ENCODE assay signal across 11 cellular contexts in the genomic region with DNA sequence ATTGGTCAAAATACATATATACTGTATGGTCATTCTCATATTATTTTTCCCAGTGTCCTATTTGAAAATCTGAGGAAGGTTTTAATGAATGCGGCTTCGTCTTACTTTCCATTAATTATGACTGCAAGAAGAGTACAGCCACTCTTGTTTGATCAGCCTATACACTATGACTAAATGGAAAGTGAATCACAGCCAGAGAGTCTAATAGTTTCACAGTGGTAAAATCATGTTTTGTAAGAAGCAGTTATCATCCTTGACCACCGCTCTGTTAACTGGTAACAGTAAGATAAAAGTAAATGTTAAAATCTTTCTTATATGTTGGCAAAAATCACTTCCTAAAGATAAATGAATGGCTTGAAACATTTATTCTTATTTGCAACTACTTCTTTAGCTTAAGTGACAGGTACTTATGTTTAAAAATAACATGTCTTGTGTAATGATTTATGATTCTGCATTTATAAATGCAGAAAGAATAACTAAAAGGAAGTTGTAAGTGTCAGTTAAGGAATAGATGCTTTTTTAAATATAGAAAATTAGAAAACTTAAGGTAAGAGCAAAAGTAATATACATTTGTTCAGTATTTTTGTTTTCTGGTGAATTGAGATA. TPM values are rescaled to one million over a fixed set of nuclear protein-coding genes. Genes with fewer than 3 reads are reported as not detected.
DNase-seq lines count a peak whose midpoint lies in the region; ATAC-seq lines count a peak whose summit lies in the region.
"Had no signal": no experiment of that assay in that cellular context is flagged by ENCODE, and none has a peak within 500 bp of the region (broad histone marks: within the 10 kb centered on the region; RNA-seq: fewer than 3 reads in every experiment).

No MANE protein-coding gene starts in this region.

- peak; percentile 44 for ATAC-seq in GM18519 (IDR thresholded peaks at IDR 0.05; ENCODE audit: low FRiP score, unreplicated experiment)
- ATAC-seq in HG02610 (IDR thresholded peaks at IDR 0.05; ENCODE audit: unreplicated experiment): peak; percentile 44
- ATAC-seq: WTC11 had no signal

- DNase-seq in RPMI7951 (ENCODE audit: low read depth) (peak; percentile 68), kidney tubule cell (ENCODE audit: low spot score) (peak; percentile 76), activated gamma-delta T cell (lab: John Stamatoyannopoulos, UW) (no peak), SHP77 treated with DMSO at 0.1 percent for 48 hours (lab: John Stamatoyannopoulos, UW) (no peak), KG1 (lab: John Stamatoyannopoulos, UW) (no peak), iPS-NIHi11 (ENCODE audit: low spot score) (no peak)
- DNase-seq: effector CD8-positive, alpha-beta T cell; stimulated activated naive CD4-positive, alpha-beta T cell had no signal

RNA-seq across cellular contexts. Expression of a gene that starts 13.3 kb away (rescaled TPM):
- 16.2 and 18.3 TPM in 2 replicates for total RNA-seq in RPMI7951 (2014; rRNA removed; shearing (Covaris generic))

Comparison
In these comparisons a context has a peak if more than half of its experiments do, and no peak if none do; other contexts are left out.
1. DNase-seq: peak in RPMI7951 (single experiment) and kidney tubule cell (single experiment); none in activated gamma-delta T cell (single experiment), SHP77 treated with DMSO at 0.1 percent for 48 hours (single experiment), KG1 (single experiment) and iPS-NIHi11 (single experiment).